Comparison of ENCODE assay signal across 9 cellular contexts in genomic region chr9:137457406-137458193, GRCh38. TPM values are rescaled to one million over a fixed set of nuclear protein-coding genes. Genes with fewer than 3 reads are reported as not detected.
A peak's percentile ranks its signal among the peaks of the same experiment; 100 is the strongest.
DNase-seq lines count a peak whose midpoint lies in the region; FAIRE-seq and TF ChIP-seq lines count a peak whose summit lies in the region.
"Had no signal": no experiment of that assay in that cellular context is flagged by ENCODE, and none has a peak within 500 bp of the region (broad histone marks: within the 10 kb centered on the region; RNA-seq: fewer than 3 reads in every experiment).

No MANE protein-coding gene starts in this region.

- no peak for DNase-seq in activated CD4-positive, alpha-beta T cell treated with anti-CD3 and anti-CD28 coated beads, Interleukin-2, amount 10 ng/mL, durations not matched to agents 7 days and 5 days
- DNase-seq in activated CD4-positive, alpha-beta T cell treated with anti-CD3 and anti-CD28 coated beads, Interleukin-2, amount 50 U/mL, for 4 hours: no peak
- DNase-seq in ascending aorta (ENCODE audit: low spot score in 2 of 2) (peak in 1 of 2 donors; percentile 90), kidney (peak; percentile 77), testis (no peak), NK-92 (lab: John Stamatoyannopoulos, UW; ENCODE audit: unreplicated experiment) (no peak), H4 (ENCODE audit: low spot score) (no peak), NCI-H2081 treated with DMSO at 0.1 percent for 48 hours (lab: John Stamatoyannopoulos, UW) (no peak)
- DNase-seq: NCI-H2107 had no signal

- 77 to 84% methylated on average over 6 to 40 of the region's 44 CpGs for WGBS in testis, 2 donors

- CTCF ChIA-PET in activated CD4-positive, alpha-beta T cell treated with anti-CD3 and anti-CD28 coated beads, Interleukin-2, amount 10 ng/mL, durations not matched to agents 7 days and 5 days (lab: Charles Lee): interaction anchor here (0.6 kb wide), 1 partner anchor 12 kb away, joined by 4 read pairs; no protein-coding TSS in a partner anchor

- no peak for FAIRE-seq in kidney (lab: Jason Lieb, UNC)

- peak overlapping the region; percentile 19 for H3K4me3 Mint-ChIP-seq in activated CD4-positive, alpha-beta T cell treated with anti-CD3 and anti-CD28 coated beads, Interleukin-2, amount 10 ng/mL, durations not matched to agents 7 days and 5 days

- no peak for TF ChIP-seq POLR2A in testis (IDR thresholded peaks at IDR 0.05)

- H3K27ac Mint-ChIP-seq in activated CD4-positive, alpha-beta T cell treated with anti-CD3 and anti-CD28 coated beads, Interleukin-2, amount 10 ng/mL, durations not matched to agents 7 days and 5 days: peak overlapping the region; percentile 25

- H3K36me3 Mint-ChIP-seq in activated CD4-positive, alpha-beta T cell treated with anti-CD3 and anti-CD28 coated beads, Interleukin-2, amount 10 ng/mL, durations not matched to agents 7 days and 5 days (ENCODE audit: low read depth): peaks cover 9% of the 10 kb centered on the region

- H3K9me3 Mint-ChIP-seq in activated CD4-positive, alpha-beta T cell treated with anti-CD3 and anti-CD28 coated beads, Interleukin-2, amount 10 ng/mL, durations not matched to agents 7 days and 5 days: no peaks in the 10 kb centered on the region

- peak overlapping the region; percentile 92 to 95 for H3K27ac ChIP-seq in ascending aorta
- H3K27ac ChIP-seq in kidney (ENCODE audit: low read depth in 2 of 2, low read length in 2 of 2): peak overlapping the region in 1 of 2 donors; percentile 43
- H3K27ac ChIP-seq in testis: peak overlapping the region; percentile 85 to 92

- no peaks in the 10 kb centered on the region for H3K27me3 Mint-ChIP-seq in activated CD4-positive, alpha-beta T cell treated with anti-CD3 and anti-CD28 coated beads, Interleukin-2, amount 10 ng/mL, durations not matched to agents 7 days and 5 days

- intact Hi-C loops in ascending aorta (cut with DNase I): loop anchor here (2.0 to 10.0 kb wide), 3 partner anchors 93 to 370 kb away; partner anchors contain the start of genes ARRDC1, MAN1B1, MRPL41 and PNPLA7
- intact Hi-C loops in kidney (cut with DNase I): no loop called here
- intact Hi-C loops in testis (cut with DNase I; ENCODE audit: low total_unique reads): no loop called here

- no peak overlapping the region for H3K9ac ChIP-seq in kidney (ENCODE audit: low read length in 2 of 2)

- TF ChIP-seq CTCF in ascending aorta (IDR thresholded peaks at IDR 0.05): peak in 2 of 3 experiments; percentile 23 to 24
- TF ChIP-seq CTCF in kidney (IDR thresholded peaks at IDR 0.05; ENCODE audit: borderline replicate concordance, extremely low read depth, insufficient read depth): no peak
- no peak for TF ChIP-seq CTCF in testis (IDR thresholded peaks at IDR 0.05)

- H3K4me1 Mint-ChIP-seq in activated CD4-positive, alpha-beta T cell treated with anti-CD3 and anti-CD28 coated beads, Interleukin-2, amount 10 ng/mL, durations not matched to agents 7 days and 5 days: peaks cover 42% of the 10 kb centered on the region

- peak overlapping the region; percentile 67 to 89 for H3K4me3 ChIP-seq in ascending aorta
- peak overlapping the region in 1 of 2 donors; percentile 55 for H3K4me3 ChIP-seq in kidney (ENCODE audit: low read length in 2 of 2)
- H3K4me3 ChIP-seq in testis: peak overlapping the region in 1 of 2 donors; percentile 71

- H3K4me1 ChIP-seq in ascending aorta (peaks cover 41 to 43% of the 10 kb centered on the region in 2 donors), kidney (ENCODE audit: control insufficient read depth in 1 of 2, insufficient read depth in 1 of 2, low read depth in 1 of 2, low read length in 2 of 2) (peaks cover 7 to 28% of the 10 kb centered on the region in 2 donors), testis (peaks cover 55% of the 10 kb centered on the region)

- H3K27me3 ChIP-seq in ascending aorta (no peaks in the 10 kb centered on the region), testis (no peaks in the 10 kb centered on the region)

- H3K36me3 ChIP-seq in ascending aorta: peaks cover 22 to 32% of the 10 kb centered on the region in 2 donors
- H3K36me3 ChIP-seq in kidney (ENCODE audit: control insufficient read depth in 1 of 2, insufficient read depth in 2 of 2, low read length in 2 of 2): no peaks in the 10 kb centered on the region
- no peaks in the 10 kb centered on the region for H3K36me3 ChIP-seq in testis (ENCODE audit: low read depth, missing control alignments)

- POLR2A ChIA-PET in activated CD4-positive, alpha-beta T cell treated with anti-CD3 and anti-CD28 coated beads, Interleukin-2, amount 10 ng/mL, durations not matched to agents 7 days and 5 days (lab: Charles Lee): no interaction called here

- H3K9me3 ChIP-seq in ascending aorta (no peaks in the 10 kb centered on the region), kidney (ENCODE audit: control insufficient read depth in 1 of 2, low read length in 2 of 2) (no peaks in the 10 kb centered on the region), testis (no peaks in the 10 kb centered on the region)

RNA-seq across cellular contexts. Expression of gene NSMF, which starts 1.5 kb away (rescaled TPM):
- 10 to 100 TPM; 57.6 to 60.3 TPM for total RNA-seq in activated CD4-positive, alpha-beta T cell treated with anti-CD3 and anti-CD28 coated beads, Interleukin-2, amount 10 ng/mL, durations not matched to agents 7 days and 5 days
- total RNA-seq in ascending aorta (231 TPM), kidney (49.5 TPM), testis (100 to 1,000 TPM in 1 of 2 donors, 10 to 100 TPM in 1; 81.7 to 105 TPM)
- polyA plus RNA-seq in kidney (ENCODE audit: insufficient read depth, low read depth, low replicate concordance) (32.7 TPM), testis (ENCODE audit: insufficient read depth, low read depth, low replicate concordance) (42.5 TPM)
- total RNA-seq in H4 (2014; rRNA removed; shearing (Covaris generic)): 17.1 and 19.1 TPM in 2 replicates

RNA-seq across cellular contexts. Expression of gene ENTPD8, which starts 16.4 kb away (rescaled TPM):
- not detected for total RNA-seq in activated CD4-positive, alpha-beta T cell treated with anti-CD3 and anti-CD28 coated beads, Interleukin-2, amount 10 ng/mL, durations not matched to agents 7 days and 5 days
- not detected for total RNA-seq in ascending aorta
- total RNA-seq in kidney: 5.2 TPM
- 5.0 TPM for polyA plus RNA-seq in kidney (ENCODE audit: insufficient read depth, low read depth, low replicate concordance)
- 1 to 10 TPM; 2.0 to 2.2 TPM for total RNA-seq in testis
- 0.37 TPM for polyA plus RNA-seq in testis (ENCODE audit: insufficient read depth, low read depth, low replicate concordance)
- 0.08 TPM in 1 of 2 replicates, not detected in the other for total RNA-seq in H4 (2014; rRNA removed; shearing (Covaris generic))

RNA-seq across cellular contexts. Expression of gene NOXA1, which starts 34.4 kb away (rescaled TPM):
- total RNA-seq in activated CD4-positive, alpha-beta T cell treated with anti-CD3 and anti-CD28 coated beads, Interleukin-2, amount 10 ng/mL, durations not matched to agents 7 days and 5 days: 1 to 10 TPM in 1 of 2 experiments, under 1 TPM in 1; 0.46 to 1.1 TPM
- total RNA-seq in ascending aorta (6.9 TPM), kidney (21.8 TPM), testis (1 to 10 TPM; 4.6 to 8.0 TPM)
- polyA plus RNA-seq in kidney (ENCODE audit: insufficient read depth, low read depth, low replicate concordance) (19.1 TPM), testis (ENCODE audit: insufficient read depth, low read depth, low replicate concordance) (2.5 TPM)
- not detected in 2 replicates for total RNA-seq in H4 (2014; rRNA removed; shearing (Covaris generic))

RNA-seq across cellular contexts. Expression of gene EXD3, which starts 34.6 kb away (rescaled TPM):
- 10 to 100 TPM; 10.3 to 13.2 TPM for total RNA-seq in activated CD4-positive, alpha-beta T cell treated with anti-CD3 and anti-CD28 coated beads, Interleukin-2, amount 10 ng/mL, durations not matched to agents 7 days and 5 days
- total RNA-seq in ascending aorta (16.7 TPM), kidney (44.5 TPM), testis (10 to 100 TPM; 15.5 to 24.5 TPM)
- polyA plus RNA-seq in kidney (ENCODE audit: insufficient read depth, low read depth, low replicate concordance) (18.9 TPM), testis (ENCODE audit: insufficient read depth, low read depth, low replicate concordance) (8.9 TPM)
- total RNA-seq in H4 (2014; rRNA removed; shearing (Covaris generic)): 1.4 and 2.8 TPM in 2 replicates

Comparison
In these comparisons a context has a peak if more than half of its experiments do, and no peak if none do; other contexts are left out.
1. CTCF ChIP-seq: peak in ascending aorta (2 of 3); none in kidney (single experiment) and testis (0 of 3).